In the genomic region with DNA sequence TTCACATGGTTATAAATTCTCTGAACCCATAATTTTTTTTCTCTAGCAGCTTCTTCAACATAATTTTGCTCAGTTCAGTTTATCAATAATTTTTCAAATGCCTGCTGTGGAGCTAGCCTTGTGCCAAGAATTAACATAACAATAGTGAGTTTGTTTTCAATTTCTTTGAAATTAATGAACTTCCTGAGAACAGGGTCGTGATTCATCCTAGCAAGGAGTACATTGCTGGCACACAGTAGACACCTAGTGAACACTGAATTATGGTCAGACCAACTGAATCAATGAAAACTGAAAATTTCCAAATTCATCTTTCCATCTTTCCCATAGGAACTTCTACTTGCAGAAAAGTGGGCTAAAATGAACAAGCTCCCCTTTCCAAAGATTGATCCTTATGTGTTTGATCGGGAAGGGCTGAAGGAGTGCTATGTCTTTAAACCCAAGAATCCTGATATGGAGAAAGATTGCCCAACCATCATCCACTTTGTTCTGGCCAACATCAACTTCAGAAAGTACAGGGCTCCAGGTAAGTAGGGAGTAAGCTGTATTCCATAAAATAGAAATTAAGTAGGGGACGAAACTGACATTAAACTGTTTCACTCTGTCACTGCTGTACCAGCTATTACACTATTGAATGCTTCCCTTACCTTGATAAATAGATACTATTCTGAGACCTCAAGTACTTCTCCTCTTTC, we compare ENCODE assay signal across 39 cellular contexts.
A peak's percentile ranks its signal among the peaks of the same experiment; 100 is the strongest.
DNase-seq lines count a peak whose midpoint lies in the region; ATAC-seq, FAIRE-seq and TF ChIP-seq lines count a peak whose summit lies in the region.
"Had no signal": no experiment of that assay in that cellular context is flagged by ENCODE, and none has a peak within 500 bp of the region (broad histone marks: within the 10 kb centered on the region; RNA-seq: fewer than 3 reads in every experiment).

No MANE protein-coding gene starts in this region.

- H3K27me3 ChIP-seq in RWPE2 (ENCODE audit: insufficient read depth, poor library complexity, severe bottlenecking), result no peaks in the 10 kb centered on the region
- H3K27me3 ChIP-seq in muscle layer of duodenum (ENCODE audit: low read depth, low read length), result no peaks in the 10 kb centered on the region
- H3K27me3 ChIP-seq: esophagus muscularis mucosa, gastroesophageal sphincter, hepatocyte, tibial artery had no signal

- peak; percentile 34; the same call in 1 of the 3 replicates for ATAC-seq in RWPE2 (ENCODE audit: low read depth)
- ATAC-seq: A549; activated CD4-positive, alpha-beta T cell treated with anti-CD3 and anti-CD28 coated beads for 36 hours; activated CD8-positive, alpha-beta T cell treated with anti-CD3 and anti-CD28 coated beads, Interleukin-2, amount 10 ng/mL, durations not matched to agents 7 days and 5 days; gastroesophageal sphincter; GM12878; HepG2; left colon; right cardiac atrium; stimulated activated naive CD8-positive, alpha-beta T cell treated with anti-CD3 and anti-CD28 coated beads, Interleukin-15, amount 100 ng/mL, for 72 hours had no signal

- H3K27ac ChIP-seq in RWPE2 (ENCODE audit: poor library complexity, severe bottlenecking), result no peak overlapping the region
- peak overlapping the region; percentile 43 for H3K27ac ChIP-seq in muscle layer of duodenum (ENCODE audit: low read length)
- H3K27ac ChIP-seq: A549, esophagus muscularis mucosa, gastroesophageal sphincter, hepatocyte, parathyroid adenoma, tibial artery, VCaP had no signal

- H3K9me3 ChIP-seq in RWPE2 (ENCODE audit: severe bottlenecking), result no peaks in the 10 kb centered on the region
- H3K9me3 ChIP-seq in muscle layer of duodenum (ENCODE audit: control insufficient read depth in 1 of 2, low read length in 2 of 2), result no peaks in the 10 kb centered on the region
- H3K9me3 ChIP-seq: A549, esophagus muscularis mucosa, gastroesophageal sphincter, HAP-1, tibial artery had no signal

- H3K4me3 ChIP-seq in RWPE2 (ENCODE audit: severe bottlenecking) (no peak overlapping the region), muscle layer of duodenum (ENCODE audit: low read depth in 1 of 2, low read length in 2 of 2) (no peak overlapping the region)
- H3K4me3 ChIP-seq: A549, esophagus muscularis mucosa, gastroesophageal sphincter, GM12878, HAP-1, hepatocyte, tibial artery had no signal

- H3K36me3 ChIP-seq in RWPE2 (ENCODE audit: low read depth), result no peaks in the 10 kb centered on the region; the same call in 1 of the 2 replicates
- no peaks in the 10 kb centered on the region for H3K36me3 ChIP-seq in muscle layer of duodenum (ENCODE audit: control insufficient read depth in 1 of 2, insufficient read depth in 2 of 2, low read length in 2 of 2)
- H3K36me3 ChIP-seq: esophagus muscularis mucosa, gastroesophageal sphincter, HAP-1, tibial artery had no signal

- H3K4me1 ChIP-seq in RWPE2 (ENCODE audit: insufficient read depth, poor library complexity, severe bottlenecking) (peaks cover 10% of the 10 kb centered on the region), muscle layer of duodenum (ENCODE audit: control insufficient read depth in 1 of 2, insufficient read depth in 2 of 2, low read length in 2 of 2) (peaks cover 5 to 6% of the 10 kb centered on the region in 2 donors)
- H3K4me1 ChIP-seq: parathyroid adenoma, tibial artery had no signal

- TF ChIP-seq CTCF in D721Med (IDR thresholded peaks at IDR 0.05; ENCODE audit: insufficient read depth, missing control alignments) (no peak), RWPE2 (IDR thresholded peaks at IDR 0.05; ENCODE audit: poor library complexity, severe bottlenecking) (no peak)

- DNase-seq in D721Med (ENCODE audit: insufficient read length, low spot score), result no peak
- no peak for DNase-seq in RWPE2 (ENCODE audit: low spot score)
- DNase-seq in dermis microvascular lymphatic vessel endothelial cell (ENCODE audit: low read depth in 2 of 2), result peak; percentile 26 to 84
- no peak for DNase-seq in stimulated activated CD4-positive, alpha-beta T cell treated with anti-CD3 and anti-CD28 coated beads, Interleukin-4, amount 100 ng/mL, for 4 hours
- DNase-seq in anterior cingulate cortex (lab: John Stamatoyannopoulos, UW), result no peak
- DNase-seq in EL, result no peak
- DNase-seq in NCI-H2196 treated with DMSO at 0.1 percent for 48 hours (lab: John Stamatoyannopoulos, UW; ENCODE audit: unreplicated experiment), result no peak
- DNase-seq: activated CD4-positive, alpha-beta T cell treated with anti-CD3 and anti-CD28 coated beads for 36 hours; activated CD8-positive, alpha-beta T cell treated with anti-CD3 and anti-CD28 coated beads, Interleukin-2, amount 10 ng/mL, durations not matched to agents 7 days and 5 days; activated naive CD4-positive, alpha-beta T cell treated with anti-CD3 and anti-CD28 coated beads for 36 hours; AML-193; amniotic stem cell; CD4-positive, alpha-beta T cell; central memory CD4-positive, alpha-beta T cell; DMS 273 treated with DMSO at 0.1 percent for 48 hours; endodermal cell; Kasumi-1; MV-4-11; NCI-H1436; NCI-H2107; NCI-H446 treated with DMSO at 0.1 percent for 48 hours; right cardiac atrium; RPMI8226; stimulated activated CD4-positive, alpha-beta T cell treated with anti-CD3 and anti-CD28 coated beads, Interleukin-2, amount 100 ng/mL, for 24 hours; stimulated activated CD8-positive, alpha-beta memory T cell treated with anti-CD3 and anti-CD28 coated beads, Interleukin-4, amount 100 ng/mL, for 48 hours; stimulated activated naive CD8-positive, alpha-beta T cell treated with anti-CD3 and anti-CD28 coated beads, Interleukin-15, amount 100 ng/mL, for 72 hours; T1000; tibial artery had no signal

- peak; percentile 46 for FAIRE-seq in D721Med (lab: Jason Lieb, UNC)
- FAIRE-seq: A549, GM12878, HepG2 had no signal

Comparison
In these comparisons a context has a peak if more than half of its experiments do, and no peak if none do; other contexts are left out.
1. DNase-seq: peak in dermis microvascular lymphatic vessel endothelial cell (2 of 2); none in D721Med (single experiment), RWPE2 (single experiment), stimulated activated CD4-positive, alpha-beta T cell treated with anti-CD3 and anti-CD28 coated beads, Interleukin-4, amount 100 ng/mL, for 4 hours (0 of 2), anterior cingulate cortex (0 of 58), EL (single experiment) and NCI-H2196 treated with DMSO at 0.1 percent for 48 hours (single experiment).